Comparison of ENCODE assay signal across 18 cellular contexts in genomic region chr16:49929606-49930005, GRCh38.
A peak's percentile ranks its signal among the peaks of the same experiment; 100 is the strongest.
DNase-seq lines count a peak whose midpoint lies in the region; ATAC-seq, FAIRE-seq and TF ChIP-seq lines count a peak whose summit lies in the region.
"Had no signal": no experiment of that assay in that cellular context is flagged by ENCODE, and none has a peak within 500 bp of the region (broad histone marks: within the 10 kb centered on the region; RNA-seq: fewer than 3 reads in every experiment).

No MANE protein-coding gene starts in this region.

- ATAC-seq in Right ventricle myocardium superior (ENCODE audit: poor library complexity) (no peak), sciatic nerve (no peak), GM19023 (IDR thresholded peaks at IDR 0.05; ENCODE audit: unreplicated experiment) (no peak)
- ATAC-seq: HCT116 had no signal

- H3K4me3 ChIP-seq in coronary artery: no peak overlapping the region
- H3K4me3 ChIP-seq: BLaER1, GM23248 had no signal

- TF ChIP-seq CTCF in coronary artery (IDR thresholded peaks at IDR 0.05): no peak

- intact Hi-C loops in cardiac septum (cut with DNase I) (loop anchor here (10.0 kb wide), 1 partner anchor 325 kb away; no protein-coding TSS in a partner anchor), Right ventricle myocardium superior (cut with DNase I) (no loop called here), sciatic nerve (cut with DNase I) (no loop called here)

- FAIRE-seq in urothelium cell line (lab: Jason Lieb, UNC): no peak
- FAIRE-seq: GM19239, H54 had no signal

- H3K27ac ChIP-seq in coronary artery: no peak overlapping the region
- H3K27ac ChIP-seq: BLaER1, GM23248, HL-60 had no signal

- peak; percentile 29 for DNase-seq in cardiac septum (ENCODE audit: low spot score)
- no peak for DNase-seq in Right ventricle myocardium superior
- DNase-seq in coronary artery (ENCODE audit: low spot score): peak; percentile 29
- peak; percentile 6 for DNase-seq in sciatic nerve (ENCODE audit: low spot score)
- no peak for DNase-seq in urothelium cell line (ENCODE audit: low spot score)
- no peak for DNase-seq in stimulated activated CD4-positive, alpha-beta T cell treated with anti-CD3 and anti-CD28 coated beads, Interleukin-2, amount 100 ng/mL, for 24 hours
- DNase-seq: 8988T; CD4-positive, alpha-beta memory T cell; DMS79 treated with DMSO at 0.1 percent for 48 hours; GF-D8; GM23248; HFFc6 had no signal

Comparison
In these comparisons a context has a peak if more than half of its experiments do, and no peak if none do; other contexts are left out.
1. DNase-seq: peak in cardiac septum (single experiment), coronary artery (single experiment) and sciatic nerve (single experiment); none in Right ventricle myocardium superior (single experiment), urothelium cell line (single experiment) and stimulated activated CD4-positive, alpha-beta T cell treated with anti-CD3 and anti-CD28 coated beads, Interleukin-2, amount 100 ng/mL, for 24 hours (0 of 2).